In genomic region chr1:7971024-7971423, GRCh38 we compare ENCODE assay signal across 26 cellular contexts. TPM values are rescaled to one million over a fixed set of nuclear protein-coding genes. Genes with fewer than 3 reads are reported as not detected.
"Had no signal": no experiment of that assay in that cellular context is flagged by ENCODE, and none has a peak within 500 bp of the region (broad histone marks: within the 10 kb centered on the region; RNA-seq: fewer than 3 reads in every experiment).

No MANE protein-coding gene starts in this region.

- H3K27ac Mint-ChIP-seq: activated CD4-positive, alpha-beta memory T cell treated with anti-CD3 and anti-CD28 coated beads, Interleukin-2, amount 10 ng/mL, durations not matched to agents 7 days and 5 days; activated CD4-positive, alpha-beta T cell treated with anti-CD3 and anti-CD28 coated beads, Interleukin-2, amount 10 ng/mL, durations not matched to agents 7 days and 5 days; activated naive CD8-positive, alpha-beta T cell treated with anti-CD3 and anti-CD28 coated beads for 36 hours; nephron; progenitor cell of endocrine pancreas; stimulated activated naive CD8-positive, alpha-beta T cell treated with anti-CD3 and anti-CD28 coated beads, Interleukin-15, Interleukin-2, amounts not matched to agents 100 ng/mL and 50 ng/mL, for 24 hours; WTC11 had no signal

- H3K4me3 Mint-ChIP-seq: activated CD4-positive, alpha-beta memory T cell treated with anti-CD3 and anti-CD28 coated beads, Interleukin-2, amount 10 ng/mL, durations not matched to agents 7 days and 5 days; activated CD4-positive, alpha-beta T cell treated with anti-CD3 and anti-CD28 coated beads, Interleukin-2, amount 10 ng/mL, durations not matched to agents 7 days and 5 days; activated naive CD4-positive, alpha-beta T cell treated with anti-CD3 and anti-CD28 coated beads for 36 hours; activated naive CD8-positive, alpha-beta T cell treated with anti-CD3 and anti-CD28 coated beads for 36 hours; effector memory CD8-positive, alpha-beta T cell; nephron; stimulated activated naive CD8-positive, alpha-beta T cell treated with anti-CD3 and anti-CD28 coated beads, Interleukin-15, Interleukin-2, amounts not matched to agents 100 ng/mL and 50 ng/mL, for 24 hours; WTC11 had no signal

- H3K9me3 Mint-ChIP-seq: activated CD4-positive, alpha-beta memory T cell treated with anti-CD3 and anti-CD28 coated beads, Interleukin-2, amount 10 ng/mL, durations not matched to agents 7 days and 5 days; activated CD4-positive, alpha-beta T cell treated with anti-CD3 and anti-CD28 coated beads, Interleukin-2, amount 10 ng/mL, durations not matched to agents 7 days and 5 days; activated naive CD4-positive, alpha-beta T cell treated with anti-CD3 and anti-CD28 coated beads for 36 hours; activated naive CD8-positive, alpha-beta T cell treated with anti-CD3 and anti-CD28 coated beads for 36 hours; effector memory CD8-positive, alpha-beta T cell; nephron; stimulated activated naive CD8-positive, alpha-beta T cell treated with anti-CD3 and anti-CD28 coated beads, Interleukin-15, Interleukin-2, amounts not matched to agents 100 ng/mL and 50 ng/mL, for 24 hours; WTC11 had no signal

- H3K27ac ChIP-seq: brain microvascular endothelial cell, coronary artery, neutrophil, thoracic aorta, upper lobe of left lung had no signal

- DNase-seq: activated CD4-positive, alpha-beta memory T cell treated with anti-CD3 and anti-CD28 coated beads, Interleukin-2, amount 10 ng/mL, durations not matched to agents 7 days and 5 days; activated CD4-positive, alpha-beta T cell treated with anti-CD3 and anti-CD28 coated beads for 1 hour; activated CD4-positive, alpha-beta T cell treated with anti-CD3 and anti-CD28 coated beads, Interleukin-2, amount 10 ng/mL, durations not matched to agents 7 days and 5 days; activated CD8-positive, alpha-beta memory T cell treated with anti-CD3 and anti-CD28 coated beads, Interleukin-2, amount 50 U/mL, for 48 hours; activated effector memory CD4-positive, alpha-beta T cell treated with Interleukin-2 at 50 U/mL for 16 hours; activated naive CD4-positive, alpha-beta T cell treated with anti-CD3 and anti-CD28 coated beads for 36 hours; activated naive CD8-positive, alpha-beta T cell treated with anti-CD3 and anti-CD28 coated beads for 36 hours; brain microvascular endothelial cell; effector memory CD8-positive, alpha-beta T cell; erythroblast; gastrocnemius medialis; glutamatergic neuron; left ventricle myocardium superior; retina; stimulated activated CD4-positive, alpha-beta T cell treated with anti-CD3 and anti-CD28 coated beads, Interleukin-2, amount 100 ng/mL, for 48 hours; T-helper 2 cell; upper lobe of left lung had no signal

- ATAC-seq: effector memory CD8-positive, alpha-beta T cell; gastrocnemius medialis; left ventricle myocardium superior; WTC11 had no signal

- H3K4me3 ChIP-seq: coronary artery, gastrocnemius medialis, thoracic aorta, upper lobe of left lung had no signal

RNA-seq across cellular contexts. Expression of gene TNFRSF9, which starts 30.4 kb away (rescaled TPM):
- total RNA-seq: cerebellum, left ventricle myocardium superior, osteocyte, thoracic aorta, WTC11 had no signal
